In genomic region chr10:129673292-129673691, GRCh38 we compare ENCODE assay signal across 2 cellular contexts.
TF ChIP-seq lines count a peak whose summit lies in the region.

No MANE protein-coding gene starts in this region.

TF ChIP-seq in GM23338, 12 proteins besides CTCF, POLR2A, EP300 and RAD21:
- TF ChIP-seq ZNF114 (CRISPR knock-in tag; IDR thresholded peaks at IDR 0.05): no peak
- no peak for TF ChIP-seq ZNF462 (CRISPR knock-in tag; IDR thresholded peaks at IDR 0.05)
- TF ChIP-seq CREB1 (CRISPR knock-in tag; IDR thresholded peaks at IDR 0.05; ENCODE audit: low read depth): no peak
- no peak for TF ChIP-seq EZH2phosphoT487 (IDR thresholded peaks at IDR 0.05; ENCODE audit: unreplicated experiment)
- TF ChIP-seq ZNF331 (CRISPR knock-in tag; IDR thresholded peaks at IDR 0.05; ENCODE audit: low read depth): no peak
- TF ChIP-seq JUNB (IDR thresholded peaks at IDR 0.05; ENCODE audit: unreplicated experiment): no peak
- no peak for TF ChIP-seq REST (IDR thresholded peaks at IDR 0.05; ENCODE audit: unreplicated experiment)
- TF ChIP-seq EZH2 (IDR thresholded peaks at IDR 0.05; ENCODE audit: low read depth, unreplicated experiment): no peak
- no peak for TF ChIP-seq STAT1 (IDR thresholded peaks at IDR 0.05; ENCODE audit: unreplicated experiment)

TF ChIP-seq in H1, 55 proteins besides CTCF, POLR2A, EP300 and RAD21:
- TF ChIP-seq BRCA1 (IDR thresholded peaks at IDR 0.05; ENCODE audit: low read depth, low read length) (no peak), RNF2 (IDR thresholded peaks at IDR 0.05; ENCODE audit: borderline replicate concordance, low read depth, low read length, missing control alignments, poor library complexity, severe bottlenecking) (no peak), CREB1 (IDR thresholded peaks at IDR 0.05) (no peak), FOSL1 (IDR thresholded peaks at IDR 0.05; ENCODE audit: insufficient read depth, low read depth, low read length) (no peak), RFX5 (IDR thresholded peaks at IDR 0.05; ENCODE audit: borderline replicate concordance, low read depth, low read length) (no peak), NANOG (IDR thresholded peaks at IDR 0.05; ENCODE audit: insufficient read depth, low read depth, low read length, poor library complexity, severe bottlenecking) (no peak), RXRA (IDR thresholded peaks at IDR 0.05; ENCODE audit: insufficient read depth, low read depth, low read length) (no peak), HDAC6 (IDR thresholded peaks at IDR 0.05; ENCODE audit: low read depth, low read length) (no peak), NRF1 (IDR thresholded peaks at IDR 0.05; ENCODE audit: low read depth, low read length) (no peak), HDAC2 (IDR thresholded peaks at IDR 0.05; ENCODE audit: borderline replicate concordance in 1 of 2, low read depth in 2 of 2, low read length in 2 of 2) (no peak), CBX5 (IDR thresholded peaks at IDR 0.05; ENCODE audit: low read depth, low read length) (no peak), TAF7 (optimal IDR thresholded peaks at IDR 0.05; ENCODE audit: borderline replicate concordance, low read depth, low read length) (no peak), CBX8 (IDR thresholded peaks at IDR 0.05; ENCODE audit: borderline replicate concordance, low read depth, low read length) (no peak), EZH2 (IDR thresholded peaks at IDR 0.05; ENCODE audit: low read depth, low read length, severe bottlenecking) (no peak), SAP30 (IDR thresholded peaks at IDR 0.05; ENCODE audit: insufficient read depth, insufficient replicate concordance, low read length) (no peak)
